13 cellular contexts compared by ENCODE assay signal in the genomic region with DNA sequence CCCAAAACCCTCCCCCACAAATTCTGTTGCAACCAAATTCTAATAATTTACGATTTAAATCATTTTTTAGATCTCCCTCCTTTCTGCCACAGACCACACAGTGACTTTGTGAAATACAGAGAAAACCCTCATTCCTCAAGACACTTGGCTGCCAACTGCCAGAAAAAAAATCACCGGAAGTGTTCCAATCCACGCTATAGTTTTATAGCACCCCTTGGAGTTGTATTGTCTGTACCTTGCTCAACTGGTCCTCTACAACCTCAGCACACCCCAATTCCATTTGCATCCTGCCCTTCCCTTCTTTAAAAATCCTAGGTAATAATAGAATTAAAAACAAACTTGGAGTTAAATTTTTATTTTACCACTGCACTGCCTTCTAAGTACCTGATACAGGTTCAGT.
DNase-seq lines count a peak whose midpoint lies in the region; ATAC-seq and TF ChIP-seq lines count a peak whose summit lies in the region.
"Had no signal": no experiment of that assay in that cellular context is flagged by ENCODE, and none has a peak within 500 bp of the region (broad histone marks: within the 10 kb centered on the region; RNA-seq: fewer than 3 reads in every experiment).

No MANE protein-coding gene starts in this region.

- H3K27ac ChIP-seq in mesodermal cell (ENCODE audit: low read depth, low read length, severe bottlenecking): peak overlapping the region; percentile 33
- H3K27ac ChIP-seq: C4-2B, SJCRH30 had no signal

- H3K4me2 ChIP-seq in Loucy (ENCODE audit: low read depth, low read length, poor library complexity, severe bottlenecking): peak overlapping the region; percentile 82

- 90 to 100% methylated on average over 1 to 2 of the region's 3 CpGs for WGBS in mesodermal cell (ENCODE audit: insufficient coverage in 2 of 2), 2 experiments

- no peak overlapping the region for H2AFZ ChIP-seq in Loucy (ENCODE audit: low read length)

- DNase-seq in AG10803 (ENCODE audit: low read depth): peak; percentile 12
- DNase-seq in amniotic epithelial cell (ENCODE audit: low read depth): peak; percentile 13
- DNase-seq in sciatic nerve (ENCODE audit: low spot score): no peak
- DNase-seq in SIG-M5 treated with dmso at 0.1 percent for 504 hours (lab: John Stamatoyannopoulos, UW; ENCODE audit: unreplicated experiment): no peak
- DNase-seq in glomerular visceral epithelial cell (ENCODE audit: extremely low spot score): no peak
- DNase-seq in RKO (ENCODE audit: low spot score): no peak
- DNase-seq: DMS79, H7, RPMI8226 had no signal

- H3K9ac ChIP-seq in Loucy (ENCODE audit: low read depth, low read length, poor library complexity, severe bottlenecking): peak overlapping the region; percentile 63

- H3K4me3 ChIP-seq in AG10803 (ENCODE audit: low read length): no peak overlapping the region
- H3K4me3 ChIP-seq in Loucy (ENCODE audit: low read length, poor library complexity, severe bottlenecking): peak overlapping the region; percentile 55
- H3K4me3 ChIP-seq in mesodermal cell (ENCODE audit: extremely low read depth, insufficient read depth, low read length, poor library complexity, severe bottlenecking): no peak overlapping the region
- H3K4me3 ChIP-seq: SJCRH30 had no signal

- H3K4me1 ChIP-seq in Loucy (ENCODE audit: insufficient read depth, low read length, poor library complexity, severe bottlenecking): peaks cover 71% of the 10 kb centered on the region
- H3K4me1 ChIP-seq in mesodermal cell (ENCODE audit: control insufficient read depth, insufficient read depth, low read length, poor library complexity, severe bottlenecking): peaks cover 15% of the 10 kb centered on the region

- H3K36me3 ChIP-seq in Loucy (ENCODE audit: insufficient read depth, low read length): no peaks in the 10 kb centered on the region
- no peaks in the 10 kb centered on the region for H3K36me3 ChIP-seq in mesodermal cell (ENCODE audit: control insufficient read depth, insufficient read depth, low read length)
- H3K36me3 ChIP-seq: SJCRH30 had no signal

- no peaks in the 10 kb centered on the region for H4K20me1 ChIP-seq in Loucy (ENCODE audit: insufficient read depth, low read length, poor library complexity, severe bottlenecking)

- no peaks in the 10 kb centered on the region for H3K9me2 ChIP-seq in Loucy (replicated peaks; ENCODE audit: low read depth, low read length)

- intact Hi-C loops in sciatic nerve (cut with DNase I): no loop called here

- H3K9me3 ChIP-seq in Loucy (ENCODE audit: insufficient read depth, low read depth, low read length): no peaks in the 10 kb centered on the region
- no peaks in the 10 kb centered on the region for H3K9me3 ChIP-seq in mesodermal cell (ENCODE audit: control insufficient read depth, low read length)
- H3K9me3 ChIP-seq: SJCRH30 had no signal

- no peak for ATAC-seq in sciatic nerve

- H3F3A ChIP-seq in Loucy (ENCODE audit: low read depth): peaks cover 19% of the 10 kb centered on the region

- H3K79me2 ChIP-seq in Loucy (ENCODE audit: insufficient read depth, low read length): no peaks in the 10 kb centered on the region

- TF ChIP-seq CTCF in AG10803 (conservative IDR thresholded peaks at IDR 0.05; ENCODE audit: low read length): no peak
- no peak for TF ChIP-seq CTCF in Loucy (conservative IDR thresholded peaks at IDR 0.05; ENCODE audit: low read length)

- no peaks in the 10 kb centered on the region for H3K27me3 ChIP-seq in Loucy (ENCODE audit: insufficient read depth, low read length, poor library complexity, severe bottlenecking)
- H3K27me3 ChIP-seq: SJCRH30 had no signal

Comparison
In these comparisons a context has a peak if more than half of its experiments do, and no peak if none do; other contexts are left out.
1. DNase-seq: peak in AG10803 (single experiment) and amniotic epithelial cell (single experiment); none in sciatic nerve (single experiment), SIG-M5 treated with dmso at 0.1 percent for 504 hours (single experiment), glomerular visceral epithelial cell (single experiment) and RKO (single experiment).